In genomic region chr16:80948886-80949502, GRCh38 we compare ENCODE assay signal across 8 cellular contexts. TPM values are rescaled to one million over a fixed set of nuclear protein-coding genes. Genes with fewer than 3 reads are reported as not detected.
DNase-seq lines count a peak whose midpoint lies in the region; FAIRE-seq and TF ChIP-seq lines count a peak whose summit lies in the region.

No MANE protein-coding gene starts in this region.

- no peak overlapping the region for H2AK5ac ChIP-seq in mesenchymal stem cell (ENCODE audit: low read length, severe bottlenecking)

- peaks cover 2% of the 10 kb centered on the region for H3K4me1 Mint-ChIP-seq in neural progenitor cell

- no peaks in the 10 kb centered on the region for H3K9me1 ChIP-seq in endothelial cell of umbilical vein (replicated peaks; ENCODE audit: control insufficient read depth, extremely low read depth, insufficient read depth, low read length)

- DNase-seq in COLO668 (lab: John Stamatoyannopoulos, UW; ENCODE audit: unreplicated experiment) (peak; percentile 46), H7 (peak; percentile 55), SJCRH30 (peak; percentile 15 to 40), endothelial cell of umbilical vein (ENCODE audit: low read depth, low spot score) (peak; percentile 73), neural progenitor cell (ENCODE audit: low spot score) (peak; percentile 88), T1000 (lab: John Stamatoyannopoulos, UW) (no peak), mesenchymal stem cell (no peak)
- no peak for DNase-seq in central memory CD4-positive, alpha-beta T cell

- H3K4me3 ChIP-seq in H7 (ENCODE audit: insufficient read depth, low read depth, low read length) (no peak overlapping the region), SJCRH30 (no peak overlapping the region), endothelial cell of umbilical vein (replicated peaks in 1 of 3; ENCODE audit: insufficient read depth in 1 of 3, low read depth in 1 of 3, low read length in 3 of 3) (no peak overlapping the region), neural progenitor cell (no peak overlapping the region), mesenchymal stem cell (ENCODE audit: insufficient read depth in 1 of 2, low read depth in 1 of 2, low read length in 2 of 2) (no peak overlapping the region)

- H2BK120ac ChIP-seq in mesenchymal stem cell (ENCODE audit: low read depth, low read length), result no peak overlapping the region

- no TSS peak for BruUV-seq in endothelial cell of umbilical vein (replicated peaks; lab: Mats Ljungman, UMichigan)

- 31% methylated on average over 7 of the region's 7 CpGs for WGBS in mesenchymal stem cell

- H3K79me2 ChIP-seq in endothelial cell of umbilical vein (ENCODE audit: control insufficient read depth, insufficient read depth, low read length), result no peaks in the 10 kb centered on the region
- no peaks in the 10 kb centered on the region for H3K79me2 ChIP-seq in neural progenitor cell (ENCODE audit: low read depth)

- no peak for TF ChIP-seq POLR2A in endothelial cell of umbilical vein (IDR thresholded peaks at IDR 0.05; ENCODE audit: low read depth, low read length)

- no peaks in the 10 kb centered on the region for H3K9me3 Mint-ChIP-seq in neural progenitor cell

- H3K4me1 ChIP-seq in SJCRH30, result no peaks in the 10 kb centered on the region
- H3K4me1 ChIP-seq in endothelial cell of umbilical vein (ENCODE audit: control insufficient read depth, extremely low read depth, insufficient read depth, low read length), result peaks cover 8% of the 10 kb centered on the region
- H3K4me1 ChIP-seq in neural progenitor cell, result peaks cover 17% of the 10 kb centered on the region
- peaks cover under 1% of the 10 kb centered on the region for H3K4me1 ChIP-seq in mesenchymal stem cell (ENCODE audit: control insufficient read depth, insufficient read depth, low read depth, low read length)

- H3K4me3 Mint-ChIP-seq in neural progenitor cell, result no peak overlapping the region

- no peaks in the 10 kb centered on the region for H3K9me3 ChIP-seq in SJCRH30 (replicated peaks)
- H3K9me3 ChIP-seq in endothelial cell of umbilical vein (replicated peaks; ENCODE audit: control insufficient read depth, insufficient read depth, low read length), result no peaks in the 10 kb centered on the region
- no peaks in the 10 kb centered on the region for H3K9me3 ChIP-seq in neural progenitor cell (ENCODE audit: low read depth)
- no peaks in the 10 kb centered on the region for H3K9me3 ChIP-seq in mesenchymal stem cell (ENCODE audit: control insufficient read depth, low read length)

- no peak overlapping the region for H3K18ac ChIP-seq in mesenchymal stem cell (ENCODE audit: low read depth in 1 of 2, low read length in 2 of 2)

- H2BK12ac ChIP-seq in mesenchymal stem cell (ENCODE audit: low read length in 2 of 2), result no peak overlapping the region

- H3K27me3 ChIP-seq in H7 (ENCODE audit: control insufficient read depth, insufficient read depth, low read length) (no peaks in the 10 kb centered on the region), SJCRH30 (no peaks in the 10 kb centered on the region), endothelial cell of umbilical vein (ENCODE audit: control insufficient read depth in 2 of 2, insufficient read depth in 2 of 2, low read length in 2 of 2) (no peaks in the 10 kb centered on the region), neural progenitor cell (no peaks in the 10 kb centered on the region), mesenchymal stem cell (ENCODE audit: control insufficient read depth in 1 of 2, insufficient read depth in 1 of 2, low read length in 2 of 2) (peaks cover 0 to 7% of the 10 kb centered on the region in 2 experiments)

- H2BK5ac ChIP-seq in mesenchymal stem cell (ENCODE audit: low read depth, low read length, poor library complexity, severe bottlenecking), result no peak overlapping the region

- FAIRE-seq in endothelial cell of umbilical vein (lab: Jason Lieb, UNC), result peak; percentile 88

- H4K20me1 ChIP-seq in endothelial cell of umbilical vein (replicated peaks; ENCODE audit: control insufficient read depth, extremely low read depth, insufficient read depth, low read length) (no peaks in the 10 kb centered on the region), neural progenitor cell (ENCODE audit: low read depth) (no peaks in the 10 kb centered on the region)

- H3K36me3 ChIP-seq in H7 (replicated peaks; ENCODE audit: control insufficient read depth, insufficient read depth, low read length) (no peaks in the 10 kb centered on the region), SJCRH30 (no peaks in the 10 kb centered on the region), endothelial cell of umbilical vein (ENCODE audit: control insufficient read depth in 2 of 2, extremely low read depth in 1 of 2, insufficient read depth in 2 of 2, low read length in 2 of 2) (no peaks in the 10 kb centered on the region), neural progenitor cell (no peaks in the 10 kb centered on the region), mesenchymal stem cell (ENCODE audit: control insufficient read depth in 1 of 2, insufficient read depth in 2 of 2, low read depth in 1 of 2, low read length in 2 of 2) (no peaks in the 10 kb centered on the region)

- no peak overlapping the region for H3K23ac ChIP-seq in mesenchymal stem cell (ENCODE audit: low read length in 2 of 2)

- no peak overlapping the region for H3K27ac Mint-ChIP-seq in neural progenitor cell

- H4K91ac ChIP-seq in mesenchymal stem cell (ENCODE audit: low read length), result no peak overlapping the region

- H4K8ac ChIP-seq in mesenchymal stem cell (ENCODE audit: low read length), result no peak overlapping the region

- intact Hi-C loops in endothelial cell of umbilical vein (cut with micrococcal nuclease), result loop anchor here (1.0 kb wide), 3 partner anchors 11 to 97 kb away; no protein-coding TSS in a partner anchor

- H3K9ac ChIP-seq in endothelial cell of umbilical vein (replicated peaks; ENCODE audit: extremely low read depth, insufficient read depth, low read length), result no peak overlapping the region
- no peak overlapping the region for H3K9ac ChIP-seq in neural progenitor cell
- no peak overlapping the region for H3K9ac ChIP-seq in mesenchymal stem cell (ENCODE audit: low read length)

- H2AFZ ChIP-seq in endothelial cell of umbilical vein (ENCODE audit: low read depth, low read length) (peak overlapping the region; percentile 78), neural progenitor cell (replicated peaks) (no peak overlapping the region), mesenchymal stem cell (ENCODE audit: low read depth, low read length) (no peak overlapping the region)

- H3F3A ChIP-seq in neural progenitor cell (ENCODE audit: low read depth), result peaks cover 15% of the 10 kb centered on the region

- H3K36me3 Mint-ChIP-seq in neural progenitor cell, result no peaks in the 10 kb centered on the region

- H2BK15ac ChIP-seq in mesenchymal stem cell (ENCODE audit: low read depth, poor library complexity, severe bottlenecking), result no peak overlapping the region

- H3K27ac ChIP-seq in SJCRH30, result no peak overlapping the region
- H3K27ac ChIP-seq in endothelial cell of umbilical vein (ENCODE audit: insufficient read depth, low read depth, low read length), result peak overlapping the region; percentile 54
- no peak overlapping the region for H3K27ac ChIP-seq in neural progenitor cell
- no peak overlapping the region for H3K27ac ChIP-seq in mesenchymal stem cell (ENCODE audit: low read length, poor library complexity, severe bottlenecking)

- POLR2A ChIA-PET in endothelial cell of umbilical vein (lab: Charles Lee), result interaction anchor here (0.6 to 1.0 kb wide), 2 partner anchors 11 kb away, joined by 3 to 4 read pairs; no protein-coding TSS in a partner anchor

- peak overlapping the region in 1 of 2 experiments; percentile 83 for H3K14ac ChIP-seq in mesenchymal stem cell (ENCODE audit: low read length in 2 of 2)

- TF ChIP-seq CTCF in endothelial cell of umbilical vein (IDR thresholded peaks at IDR 0.05; ENCODE audit: extremely low read depth in 1 of 2, insufficient read depth in 1 of 2, low read depth in 1 of 2, low read length in 2 of 2) (peak; percentile 82 to 83), neural progenitor cell (IDR thresholded peaks at IDR 0.05) (peak; percentile 93)

- peaks cover 2% of the 10 kb centered on the region for H3K27me3 Mint-ChIP-seq in neural progenitor cell (ENCODE audit: insufficient read depth, low read depth)

- H3K4me2 ChIP-seq in endothelial cell of umbilical vein (ENCODE audit: insufficient read depth, low read length) (no peak overlapping the region), neural progenitor cell (no peak overlapping the region), mesenchymal stem cell (ENCODE audit: low read length, poor library complexity, severe bottlenecking) (no peak overlapping the region)

- dilution Hi-C loops in endothelial cell of umbilical vein (cut with MboI; ENCODE audit: extremely low pct_ligation_motif_present, low sequenced_read_pairs), result no loop called here

- no peak overlapping the region for H3K4ac ChIP-seq in mesenchymal stem cell (ENCODE audit: low read depth in 1 of 2, low read length in 2 of 2)

- no peaks in the 10 kb centered on the region for H3K79me1 ChIP-seq in mesenchymal stem cell (replicated peaks; ENCODE audit: low read length, poor library complexity, severe bottlenecking)

- CTCF ChIA-PET in endothelial cell of umbilical vein (lab: Charles Lee), result interaction anchor here (0.6 to 5.5 kb wide), 30 partner anchors 9 to 423 kb away, joined by 3 to 218 read pairs (median 4); partner anchors contain the start of gene ATMIN

RNA-seq across cellular contexts. Expression of gene CMC2, which starts 57.7 kb away (rescaled TPM):
- total RNA-seq in H7 (2014; rRNA removed; shearing (Covaris generic)), result 83.3 and 84.0 TPM in 2 replicates
- 79.0 and 85.1 TPM in 2 replicates for total RNA-seq in SJCRH30 (2014; rRNA removed; shearing (Covaris generic))
- total RNA-seq in endothelial cell of umbilical vein (96.6 and 97.8 TPM in 2 replicates), neural progenitor cell (ENCODE audit: low replicate concordance) (70.5 and 138 TPM in 2 replicates)
- polyA plus RNA-seq in endothelial cell of umbilical vein, result 121 and 216 TPM in 2 replicates
- polyA plus RNA-seq in endothelial cell of umbilical vein (2011; cell fraction: cytosol; rRNA removed), result 137 and 142 TPM in 2 replicates
- polyA plus RNA-seq in endothelial cell of umbilical vein (2011; cell fraction: nucleus; rRNA removed), result 56.7 and 68.7 TPM in 2 replicates
- 131 and 158 TPM in 2 replicates for polyA plus RNA-seq in endothelial cell of umbilical vein (2012)
- 55.9 and 57.2 TPM in 2 replicates for polyA minus RNA-seq in endothelial cell of umbilical vein
- 63.2 TPM for polyA minus RNA-seq in endothelial cell of umbilical vein (2011; cell fraction: cytosol; rRNA and poly(A)+ RNA removed)
- polyA minus RNA-seq in endothelial cell of umbilical vein (2011; cell fraction: nucleus; rRNA and poly(A)+ RNA removed), result 42.8 and 56.9 TPM in 2 replicates
- 98.2 TPM for polyA plus RNA-seq in mesenchymal stem cell (2013, experiment 1 of 2)
- 95.5 TPM for polyA plus RNA-seq in mesenchymal stem cell (2013, experiment 2 of 2)

RNA-seq across cellular contexts. Expression of gene CENPN, which starts 58.0 kb away (rescaled TPM):
- total RNA-seq in H7 (2014; rRNA removed; shearing (Covaris generic)), result 59.5 and 64.2 TPM in 2 replicates
- total RNA-seq in SJCRH30 (2014; rRNA removed; shearing (Covaris generic)), result 77.4 and 88.0 TPM in 2 replicates
- total RNA-seq in endothelial cell of umbilical vein (52.4 and 53.4 TPM in 2 replicates), neural progenitor cell (ENCODE audit: low replicate concordance) (76.8 and 111 TPM in 2 replicates)
- polyA plus RNA-seq in endothelial cell of umbilical vein, result 15.3 and 17.6 TPM in 2 replicates
- 60.9 and 63.6 TPM in 2 replicates for polyA plus RNA-seq in endothelial cell of umbilical vein (2011; cell fraction: cytosol; rRNA removed)
- 43.5 and 45.6 TPM in 2 replicates for polyA plus RNA-seq in endothelial cell of umbilical vein (2011; cell fraction: nucleus; rRNA removed)
- 48.3 and 126 TPM in 2 replicates for polyA plus RNA-seq in endothelial cell of umbilical vein (2012)
- 24.4 and 35.3 TPM in 2 replicates for polyA minus RNA-seq in endothelial cell of umbilical vein
- polyA minus RNA-seq in endothelial cell of umbilical vein (2011; cell fraction: cytosol; rRNA and poly(A)+ RNA removed), result 113 TPM
- 21.2 and 22.7 TPM in 2 replicates for polyA minus RNA-seq in endothelial cell of umbilical vein (2011; cell fraction: nucleus; rRNA and poly(A)+ RNA removed)
- polyA plus RNA-seq in mesenchymal stem cell (2013, experiment 1 of 2), result 14.6 TPM
- 10.3 TPM for polyA plus RNA-seq in mesenchymal stem cell (2013, experiment 2 of 2)

Comparison
In these comparisons a context has a peak if more than half of its experiments do, and no peak if none do; other contexts are left out.
1. DNase-seq: peak in COLO668 (single experiment), H7 (single experiment), SJCRH30 (2 of 2), endothelial cell of umbilical vein (single experiment) and neural progenitor cell (single experiment); none in T1000 (single experiment), mesenchymal stem cell (single experiment) and central memory CD4-positive, alpha-beta T cell (single experiment).